8 cellular contexts compared by ENCODE assay signal in genomic region chr16:87203060-87203656, GRCh38.
A peak's percentile ranks its signal among the peaks of the same experiment; 100 is the strongest.
DNase-seq lines count a peak whose midpoint lies in the region; ATAC-seq and TF ChIP-seq lines count a peak whose summit lies in the region.

No MANE protein-coding gene starts in this region.

- no peaks in the 10 kb centered on the region for H3K27me3 ChIP-seq in tibial nerve

- H3K9me3 Mint-ChIP-seq in activated CD4-positive, alpha-beta T cell treated with anti-CD3 and anti-CD28 coated beads, Interleukin-2, amount 10 ng/mL, durations not matched to agents 7 days and 5 days, result no peaks in the 10 kb centered on the region
- H3K9me3 Mint-ChIP-seq in natural killer cell, result peaks cover 0 to 2% of the 10 kb centered on the region in 2 donors

- H3K4me3 Mint-ChIP-seq in activated CD4-positive, alpha-beta T cell treated with anti-CD3 and anti-CD28 coated beads, Interleukin-2, amount 10 ng/mL, durations not matched to agents 7 days and 5 days, result no peak overlapping the region
- no peak overlapping the region for H3K4me3 Mint-ChIP-seq in natural killer cell

- TF ChIP-seq CTCF in epithelial cell of esophagus (IDR thresholded peaks at IDR 0.05; ENCODE audit: insufficient read depth, low read depth, low read length, missing control alignments), result peak; percentile 83
- TF ChIP-seq CTCF in natural killer cell (IDR thresholded peaks at IDR 0.05), result peak; percentile 76
- peak; percentile 64 to 84 (median 80) for TF ChIP-seq CTCF in tibial nerve (IDR thresholded peaks at IDR 0.05)

- H3K4me1 ChIP-seq in tibial nerve, result peaks cover 0 to 68% (median 6%) of the 10 kb centered on the region in 4 donors

- POLR2A ChIA-PET in activated CD4-positive, alpha-beta T cell treated with anti-CD3 and anti-CD28 coated beads, Interleukin-2, amount 10 ng/mL, durations not matched to agents 7 days and 5 days (lab: Charles Lee), result no interaction called here

- WGBS in tibial nerve, 2 donors, result 2 to 14% methylated on average over 7 to 11 of the region's 11 CpGs

- H3K27ac Mint-ChIP-seq in activated CD4-positive, alpha-beta T cell treated with anti-CD3 and anti-CD28 coated beads, Interleukin-2, amount 10 ng/mL, durations not matched to agents 7 days and 5 days, result no peak overlapping the region
- H3K27ac Mint-ChIP-seq in natural killer cell, result no peak overlapping the region

- no peaks in the 10 kb centered on the region for H3K36me3 Mint-ChIP-seq in activated CD4-positive, alpha-beta T cell treated with anti-CD3 and anti-CD28 coated beads, Interleukin-2, amount 10 ng/mL, durations not matched to agents 7 days and 5 days (ENCODE audit: low read depth)
- H3K36me3 Mint-ChIP-seq in natural killer cell, result no peaks in the 10 kb centered on the region

- H3K36me3 ChIP-seq in tibial nerve, result no peaks in the 10 kb centered on the region

- H3K27me3 Mint-ChIP-seq in activated CD4-positive, alpha-beta T cell treated with anti-CD3 and anti-CD28 coated beads, Interleukin-2, amount 10 ng/mL, durations not matched to agents 7 days and 5 days, result peaks cover 6% of the 10 kb centered on the region
- peaks cover 9 to 15% of the 10 kb centered on the region in 2 donors for H3K27me3 Mint-ChIP-seq in natural killer cell (ENCODE audit: low read depth in 2 of 2)

- no peaks in the 10 kb centered on the region for H3K4me1 Mint-ChIP-seq in activated CD4-positive, alpha-beta T cell treated with anti-CD3 and anti-CD28 coated beads, Interleukin-2, amount 10 ng/mL, durations not matched to agents 7 days and 5 days
- H3K4me1 Mint-ChIP-seq in natural killer cell, result peaks cover 10 to 14% of the 10 kb centered on the region in 2 donors

- TF ChIP-seq EP300 in tibial nerve (IDR thresholded peaks at IDR 0.05), result no peak

- peak overlapping the region in 2 of 4 donors; percentile 69 to 78 for H3K27ac ChIP-seq in tibial nerve

- no peak overlapping the region for H3K4me3 ChIP-seq in epithelial cell of esophagus (ENCODE audit: low read length)
- no peak overlapping the region for H3K4me3 ChIP-seq in tibial nerve

- DNase-seq in NK-92 treated with Interleukin-12 subunit alpha and Interleukin-12 subunit beta, amount 100 ng/mL, for 24 hours (lab: John Stamatoyannopoulos, UW), result peak; percentile 14
- no peak for DNase-seq in NK-92 (lab: John Stamatoyannopoulos, UW; ENCODE audit: unreplicated experiment)
- DNase-seq in NCI-H146 (lab: John Stamatoyannopoulos, UW), result peak; percentile 21
- DNase-seq in activated CD4-positive, alpha-beta T cell treated with anti-CD3 and anti-CD28 coated beads, Interleukin-2, amount 10 ng/mL, durations not matched to agents 7 days and 5 days, result peak; percentile 45
- peak; percentile 56 for DNase-seq in epithelial cell of esophagus (ENCODE audit: low read depth)
- DNase-seq in natural killer cell, result peak; percentile 53
- DNase-seq in tibial nerve (ENCODE audit: low spot score in 2 of 2), result peak; percentile 57 to 59

- no peaks in the 10 kb centered on the region for H3K9me3 ChIP-seq in tibial nerve

- no peak for TF ChIP-seq POLR2A in tibial nerve (IDR thresholded peaks at IDR 0.05)

- CTCF ChIA-PET in activated CD4-positive, alpha-beta T cell treated with anti-CD3 and anti-CD28 coated beads, Interleukin-2, amount 10 ng/mL, durations not matched to agents 7 days and 5 days (lab: Charles Lee), result interaction anchor here (1.1 to 2.0 kb wide), 5 partner anchors 11 to 433 kb away, joined by 3 to 11 read pairs (median 3); no protein-coding TSS in a partner anchor

- intact Hi-C loops in natural killer cell (cut with micrococcal nuclease), result loop anchor here (1.0 to 5.0 kb wide), 2 partner anchors 75 to 434 kb away; no protein-coding TSS in a partner anchor

- ATAC-seq in natural killer cell (peak; percentile 62 to 95 (median 68)), GM18861 (IDR thresholded peaks at IDR 0.05; ENCODE audit: unreplicated experiment) (no peak)
